In genomic region chr15:98753726-98754125, GRCh38 we compare ENCODE assay signal across 14 cellular contexts.
DNase-seq lines count a peak whose midpoint lies in the region; ATAC-seq and TF ChIP-seq lines count a peak whose summit lies in the region.
"Had no signal": no experiment of that assay in that cellular context is flagged by ENCODE, and none has a peak within 500 bp of the region (broad histone marks: within the 10 kb centered on the region; RNA-seq: fewer than 3 reads in every experiment).

No MANE protein-coding gene starts in this region.

- ATAC-seq in psoas muscle (no peak), HG02571 (IDR thresholded peaks at IDR 0.05; ENCODE audit: unreplicated experiment) (no peak), HG03469 (IDR thresholded peaks at IDR 0.05; ENCODE audit: unreplicated experiment) (no peak)
- ATAC-seq: activated CD8-positive, alpha-beta memory T cell treated with anti-CD3 and anti-CD28 coated beads, Interleukin-2, amount 10 ng/mL, durations not matched to agents 7 days and 5 days; K562 had no signal

- in situ Hi-C loops in KBM-7 (cut with MboI; ENCODE audit: low pct_unique_long_range_greater_than_20kb, low sequenced_read_pairs) = no loop called here

- DNase-seq in AG20443 (ENCODE audit: low spot score) (peak; percentile 20), fibroblast of mammary gland (ENCODE audit: low read depth) (no peak), psoas muscle (no peak), retina (no peak), KBM-7 (no peak)
- DNase-seq: activated CD8-positive, alpha-beta memory T cell treated with anti-CD3 and anti-CD28 coated beads, Interleukin-2, amount 10 ng/mL, durations not matched to agents 7 days and 5 days; CD4-positive, CD25-positive, alpha-beta regulatory T cell; SW 1271 had no signal

- no peaks in the 10 kb centered on the region for H3K36me3 ChIP-seq in psoas muscle (ENCODE audit: insufficient read depth in 1 of 2, low read depth in 1 of 2)
- H3K36me3 ChIP-seq: ascending aorta had no signal

- H3K4me1 ChIP-seq in psoas muscle = peaks cover 15% of the 10 kb centered on the region
- H3K4me1 ChIP-seq: parathyroid adenoma had no signal

- peak overlapping the region; percentile 46 for H3K4me3 ChIP-seq in WI38 (ENCODE audit: low read depth, low read length)
- H3K4me3 ChIP-seq in fibroblast of mammary gland (ENCODE audit: control insufficient read depth, low read depth, low read length) = peak overlapping the region; percentile 41
- H3K4me3 ChIP-seq in psoas muscle = peak overlapping the region; percentile 36
- H3K4me3 ChIP-seq: K562 had no signal

- intact Hi-C loops in psoas muscle (cut with DNase I) = no loop called here

- H3K9me3 ChIP-seq in psoas muscle = no peaks in the 10 kb centered on the region
- H3K9me3 ChIP-seq: ascending aorta had no signal

- no peak for TF ChIP-seq CTCF in WI38 (IDR thresholded peaks at IDR 0.05; ENCODE audit: low read depth, low read length)
- no peak for TF ChIP-seq CTCF in fibroblast of mammary gland (conservative IDR thresholded peaks at IDR 0.05; ENCODE audit: control insufficient read depth, insufficient read depth, low read depth, low read length)
- no peak for TF ChIP-seq CTCF in psoas muscle (IDR thresholded peaks at IDR 0.05)

- WGBS in psoas muscle, 3 donors = 53 to 63% (median 62%) methylated on average over 1 of the region's 1 CpG

- no peaks in the 10 kb centered on the region for H3K27me3 ChIP-seq in psoas muscle (ENCODE audit: insufficient read depth in 3 of 3, low read length in 2 of 3)
- H3K27me3 ChIP-seq: ascending aorta had no signal

- H3K27ac ChIP-seq in psoas muscle = no peak overlapping the region
- H3K27ac ChIP-seq: parathyroid adenoma had no signal
